Comparison of ENCODE assay signal across 26 cellular contexts in genomic region chr1:193413376-193413775, GRCh38.
"Had no signal": no experiment of that assay in that cellular context is flagged by ENCODE, and none has a peak within 500 bp of the region (broad histone marks: within the 10 kb centered on the region; RNA-seq: fewer than 3 reads in every experiment).

No MANE protein-coding gene starts in this region.

- H3K27ac Mint-ChIP-seq: activated B cell treated with CpG ODN at 0.5 μM for 24 hours; activated CD4-positive, alpha-beta memory T cell treated with anti-CD3 and anti-CD28 coated beads, Interleukin-2, amount 10 ng/mL, durations not matched to agents 7 days and 5 days; activated naive CD4-positive, alpha-beta T cell treated with anti-CD3 and anti-CD28 coated beads for 36 hours; IgD-negative memory B cell had no signal

- DNase-seq: activated B cell treated with CpG ODN at 0.5 μM for 24 hours; activated CD4-positive, alpha-beta memory T cell treated with anti-CD3 and anti-CD28 coated beads, Interleukin-2, amount 10 ng/mL, durations not matched to agents 7 days and 5 days; activated CD4-positive, alpha-beta T cell treated with anti-CD3 and anti-CD28 coated beads for 1 hour; activated CD4-positive, alpha-beta T cell treated with anti-CD3 and anti-CD28 coated beads, Interleukin-2, amount 50 U/mL, for 1 hour; activated CD8-positive, alpha-beta memory T cell treated with anti-CD3 and anti-CD28 coated beads, Interleukin-2, amount 50 U/mL, for 48 hours; activated gamma-delta T cell; activated naive CD4-positive, alpha-beta T cell treated with anti-CD3 and anti-CD28 coated beads for 36 hours; activated T-cell treated with anti-CD3 and anti-CD28 coated beads, Interleukin-2, amount 50 U/mL, for 1 hour; amniotic stem cell; body of pancreas; central memory CD4-positive, alpha-beta T cell; KG1; NCI-H1048; NCI-H146; NCI-H187 treated with DMSO at 0.1 percent for 48 hours; NCI-H2081 treated with DMSO at 0.1 percent for 48 hours; NCI-H446; NCI-H524; Peyer's patch; Right ventricle myocardium superior; SJCRH30; SW 1271 had no signal

- FAIRE-seq: bronchial epithelial cell had no signal

- H3K9me3 Mint-ChIP-seq: activated B cell treated with CpG ODN at 0.5 μM for 24 hours; activated naive CD4-positive, alpha-beta T cell treated with anti-CD3 and anti-CD28 coated beads for 36 hours had no signal

- H3K27me3 Mint-ChIP-seq: activated B cell treated with CpG ODN at 0.5 μM for 24 hours had no signal

- H3K36me3 Mint-ChIP-seq: IgD-negative memory B cell had no signal

- H3K9me3 ChIP-seq: ascending aorta, body of pancreas, Peyer's patch, SJCRH30 had no signal

- ATAC-seq: body of pancreas, SK-N-SH treated with all-trans-retinoic acid at 6 μM for 48 hours had no signal

- H3K4me3 Mint-ChIP-seq: activated B cell treated with CpG ODN at 0.5 μM for 24 hours; activated CD4-positive, alpha-beta memory T cell treated with anti-CD3 and anti-CD28 coated beads, Interleukin-2, amount 10 ng/mL, durations not matched to agents 7 days and 5 days; activated naive CD4-positive, alpha-beta T cell treated with anti-CD3 and anti-CD28 coated beads for 36 hours; IgD-negative memory B cell had no signal
